Comparison of ENCODE assay signal across 29 cellular contexts in genomic region chr18:56115072-56116038, GRCh38.
DNase-seq lines count a peak whose midpoint lies in the region; ATAC-seq and TF ChIP-seq lines count a peak whose summit lies in the region.
"Had no signal": no experiment of that assay in that cellular context is flagged by ENCODE, and none has a peak within 500 bp of the region (broad histone marks: within the 10 kb centered on the region; RNA-seq: fewer than 3 reads in every experiment).

No MANE protein-coding gene starts in this region.

- peak overlapping the region; percentile 89 for H3K27ac Mint-ChIP-seq in stimulated activated naive B cell treated with anti-CD40 and anti-IgM and Interleukin-4, amounts not matched to agents 10 μg/mL and 1 μg/mL and 100 μg/mL, for 72 hours
- H3K27ac Mint-ChIP-seq: activated CD4-positive, alpha-beta memory T cell treated with anti-CD3 and anti-CD28 coated beads, Interleukin-2, amount 10 ng/mL, durations not matched to agents 7 days and 5 days; activated naive CD4-positive, alpha-beta T cell treated with anti-CD3 and anti-CD28 coated beads, Interleukin-2, amount 50 U/mL, for 24 hours; activated T-helper 2 cell treated with anti-CD3 and anti-CD28 coated beads, Interferon-gamma antibody, Interleukin-2, Interleukin-4, amounts not matched to agents 10 μg/mL and 5 μg/mL and 100 μg/mL, durations not matched to agents 14 hours and 24 hours and 36 hours; progenitor cell of endocrine pancreas had no signal

- no peak for TF ChIP-seq CTCF in ovary (IDR thresholded peaks at IDR 0.05)

- H3K27ac ChIP-seq in ovary, result no peak overlapping the region
- H3K27ac ChIP-seq: colonic mucosa, KMS-11, SJSA1, tibial artery had no signal

- no peaks in the 10 kb centered on the region for H3K9me3 Mint-ChIP-seq in stimulated activated naive B cell treated with anti-CD40 and anti-IgM and Interleukin-4, amounts not matched to agents 10 μg/mL and 1 μg/mL and 100 μg/mL, for 72 hours
- H3K9me3 Mint-ChIP-seq: activated T-helper 2 cell treated with anti-CD3 and anti-CD28 coated beads, Interferon-gamma antibody, Interleukin-2, Interleukin-4, amounts not matched to agents 10 μg/mL and 5 μg/mL and 100 μg/mL, durations not matched to agents 14 hours and 24 hours and 36 hours; neural crest cell had no signal

- TF ChIP-seq POLR2A in ovary (IDR thresholded peaks at IDR 0.05), result no peak

- no peak for TF ChIP-seq EP300 in ovary (IDR thresholded peaks at IDR 0.05)

- no peaks in the 10 kb centered on the region for H3K27me3 Mint-ChIP-seq in stimulated activated naive B cell treated with anti-CD40 and anti-IgM and Interleukin-4, amounts not matched to agents 10 μg/mL and 1 μg/mL and 100 μg/mL, for 72 hours
- H3K27me3 Mint-ChIP-seq: activated CD4-positive, alpha-beta memory T cell treated with anti-CD3 and anti-CD28 coated beads, Interleukin-2, amount 10 ng/mL, durations not matched to agents 7 days and 5 days had no signal

- no peaks in the 10 kb centered on the region for H3K36me3 ChIP-seq in ovary
- H3K36me3 ChIP-seq: colonic mucosa, SJSA1, tibial artery had no signal

- H3K27me3 ChIP-seq in ovary, result no peaks in the 10 kb centered on the region
- H3K27me3 ChIP-seq: colonic mucosa, SJSA1, tibial artery had no signal

- H3K36me3 Mint-ChIP-seq in stimulated activated naive B cell treated with anti-CD40 and anti-IgM and Interleukin-4, amounts not matched to agents 10 μg/mL and 1 μg/mL and 100 μg/mL, for 72 hours, result no peaks in the 10 kb centered on the region
- H3K36me3 Mint-ChIP-seq: activated naive CD4-positive, alpha-beta T cell treated with anti-CD3 and anti-CD28 coated beads, Interleukin-2, amount 50 U/mL, for 24 hours had no signal

- intact Hi-C loops in ovary (cut with DNase I), result no loop called here

- peak overlapping the region; percentile 31 to 68 for H3K4me3 Mint-ChIP-seq in stimulated activated naive B cell treated with anti-CD40 and anti-IgM and Interleukin-4, amounts not matched to agents 10 μg/mL and 1 μg/mL and 100 μg/mL, for 72 hours
- H3K4me3 Mint-ChIP-seq: activated CD4-positive, alpha-beta memory T cell treated with anti-CD3 and anti-CD28 coated beads, Interleukin-2, amount 10 ng/mL, durations not matched to agents 7 days and 5 days; activated naive CD4-positive, alpha-beta T cell treated with anti-CD3 and anti-CD28 coated beads, Interleukin-2, amount 50 U/mL, for 24 hours; neural crest cell had no signal

- H3K4me1 ChIP-seq in ovary (ENCODE audit: insufficient read depth), result no peaks in the 10 kb centered on the region
- H3K4me1 ChIP-seq: colonic mucosa, SJSA1, tibial artery had no signal

- peaks cover 41 to 79% of the 10 kb centered on the region in 2 donors for H3K4me1 Mint-ChIP-seq in stimulated activated naive B cell treated with anti-CD40 and anti-IgM and Interleukin-4, amounts not matched to agents 10 μg/mL and 1 μg/mL and 100 μg/mL, for 72 hours
- H3K4me1 Mint-ChIP-seq: activated naive CD4-positive, alpha-beta T cell treated with anti-CD3 and anti-CD28 coated beads, Interleukin-2, amount 50 U/mL, for 24 hours had no signal

- no peak overlapping the region for H3K4me3 ChIP-seq in ovary
- H3K4me3 ChIP-seq: colonic mucosa, lung, SJSA1, tibial artery had no signal

- ATAC-seq in stimulated activated naive B cell treated with anti-CD40 and anti-IgM and Interleukin-4, amounts not matched to agents 10 μg/mL and 1 μg/mL and 100 μg/mL, for 72 hours (replicated peaks), result peak; percentile 40 to 44

- peak; percentile 34 for DNase-seq in EL
- DNase-seq in NOMO-1 treated with DMSO at 0.1 percent for 48 hours (lab: John Stamatoyannopoulos, UW; ENCODE audit: unreplicated experiment), result peak; percentile 60
- peak; percentile 28 for DNase-seq in glomerular visceral epithelial cell (ENCODE audit: extremely low spot score)
- DNase-seq in stimulated activated naive B cell treated with anti-CD40 and anti-IgM and Interleukin-4, amounts not matched to agents 10 μg/mL and 1 μg/mL and 100 μg/mL, for 72 hours, result peak; percentile 20
- DNase-seq in activated CD4-positive, alpha-beta T cell treated with anti-CD3 and anti-CD28 coated beads for 48 hours, result no peak
- no peak for DNase-seq in ovary
- DNase-seq in stimulated activated CD4-positive, alpha-beta T cell treated with anti-CD3 and anti-CD28 coated beads, Interleukin-4, amount 100 ng/mL, for 24 hours, result no peak
- DNase-seq: activated CD4-positive, alpha-beta memory T cell treated with anti-CD3 and anti-CD28 coated beads, Interleukin-2, amount 10 ng/mL, durations not matched to agents 7 days and 5 days; activated CD4-positive, CD25-positive, alpha-beta regulatory T cell treated with anti-CD3 and anti-CD28 coated beads, Interleukin-2, amount 50 U/mL, for 72 hours; activated CD8-positive, alpha-beta memory T cell treated with anti-CD3 and anti-CD28 coated beads, Interleukin-2, amount 50 U/mL, for 48 hours; C1 segment of cervical spinal cord; colonic mucosa; DMS79 treated with DMSO at 0.1 percent for 48 hours; effector memory CD4-positive, alpha-beta T cell; head of caudate nucleus; kidney glomerular epithelial cell; NCI-H187; NCI-H2171 treated with DMSO at 0.1 percent for 48 hours; NCI-H524 treated with DMSO at 0.1 percent for 48 hours; RPMI8226; T-helper 1 cell; tibial artery had no signal

- H3K9me3 ChIP-seq in ovary, result no peaks in the 10 kb centered on the region
- H3K9me3 ChIP-seq: colonic mucosa, SJSA1, tibial artery had no signal

- 86 to 88% (median 86%) methylated on average over 6 of the region's 6 CpGs for WGBS in ovary, 3 donors

Comparison
In these comparisons a context has a peak if more than half of its experiments do, and no peak if none do; other contexts are left out.
1. DNase-seq: peak in EL (single experiment), NOMO-1 treated with DMSO at 0.1 percent for 48 hours (single experiment), glomerular visceral epithelial cell (single experiment) and stimulated activated naive B cell treated with anti-CD40 and anti-IgM and Interleukin-4, amounts not matched to agents 10 μg/mL and 1 μg/mL and 100 μg/mL, for 72 hours (single experiment); none in activated CD4-positive, alpha-beta T cell treated with anti-CD3 and anti-CD28 coated beads for 48 hours (single experiment), ovary (0 of 5) and stimulated activated CD4-positive, alpha-beta T cell treated with anti-CD3 and anti-CD28 coated beads, Interleukin-4, amount 100 ng/mL, for 24 hours (single experiment).